ENCODE assay signal across 8 cellular contexts in genomic region chr22:23767673-23768548, GRCh38. TPM values are rescaled to one million over a fixed set of nuclear protein-coding genes. Genes with fewer than 3 reads are reported as not detected.
DNase-seq lines count a peak whose midpoint lies in the region; FAIRE-seq and TF ChIP-seq lines count a peak whose summit lies in the region.

CHCHD10 (minus strand) TSS chr22:23767972; CDS start chr22:23767874, 98 bp downstream.

- H4K5ac ChIP-seq in H9 (ENCODE audit: insufficient read length, low read depth, low read length) = no peak within 1 kb of the TSS

- H3K56ac ChIP-seq in H9 (ENCODE audit: insufficient read length, low read depth, low read length) = no peak within 1 kb of the TSS

- H2BK12ac ChIP-seq in H9 (ENCODE audit: insufficient read length, low read depth, low read length) = no peak within 1 kb of the TSS

- no peak within 1 kb of the TSS for H3T11ph ChIP-seq in H9 (ENCODE audit: low read length)

- H3K79me2 ChIP-seq in H9 (ENCODE audit: insufficient read depth, low read length) = no peaks in the 10 kb centered on the region

- H4K8ac ChIP-seq in H9 (replicated peaks; ENCODE audit: insufficient read length, low read depth, low read length) = no peak within 1 kb of the TSS

- no peak for FAIRE-seq in kidney (lab: Jason Lieb, UNC)

- H3K18ac ChIP-seq in H9 (ENCODE audit: insufficient read length, low read depth, low read length) = peak within 1 kb of the TSS; percentile 56

- H3K36me3 ChIP-seq in kidney (ENCODE audit: control insufficient read depth in 1 of 2, insufficient read depth in 2 of 2, low read length in 2 of 2) = peaks cover 0 to 14% of the 10 kb centered on the region in 2 donors

- H3K27me3 Mint-ChIP-seq in H9 (ENCODE audit: low read depth) = peaks cover 43% of the 10 kb centered on the region

- H3K23ac ChIP-seq in H9 (ENCODE audit: insufficient read length, low read depth, low read length) = no peak within 1 kb of the TSS

- H3K27ac ChIP-seq in H9 (ENCODE audit: insufficient read length, low read depth, low read length) (no peak within 1 kb of the TSS), kidney (ENCODE audit: low read depth in 2 of 2, low read length in 2 of 2) (peak within 1 kb of the TSS; percentile 88)

- H2BK20ac ChIP-seq in H9 (ENCODE audit: low read depth, low read length, poor library complexity, severe bottlenecking) = no peak within 1 kb of the TSS

- H2BK120ac ChIP-seq in H9 (ENCODE audit: low read depth, low read length, poor library complexity, severe bottlenecking) = no peak within 1 kb of the TSS

- DNase-seq in DMS114 treated with DMSO at 0.1 percent for 48 hours (lab: John Stamatoyannopoulos, UW; ENCODE audit: unreplicated experiment) = peak; percentile 62
- DNase-seq in H9 = peak; percentile 86
- DNase-seq in NCI-H2196 treated with DMSO at 0.1 percent for 48 hours (lab: John Stamatoyannopoulos, UW; ENCODE audit: unreplicated experiment) = peak; percentile 9
- peak; percentile 55 to 65 (median 57) for DNase-seq in activated CD4-positive, CD25-positive, alpha-beta regulatory T cell (lab: John Stamatoyannopoulos, UW)
- peak; percentile 62 for DNase-seq in central memory CD4-positive, alpha-beta T cell
- peak; percentile 95 for DNase-seq in kidney
- peak; percentile 54 to 77 (median 68) for DNase-seq in stimulated activated CD4-positive, alpha-beta T cell treated with anti-CD3 and anti-CD28 coated beads, Interleukin-12 subunit alpha, Interleukin-12 subunit beta, amount 100 ng/mL, for 48 hours (ENCODE audit: low read depth in 2 of 3, low spot score in 1 of 3)
- no peak for DNase-seq in NCI-H226

- no CpG with 5 or more reads among the region's 63 CpGs for WGBS in H9 (ENCODE audit: extremely low coverage, insufficient read length, low lambda C conversion rate)

- no peak within 1 kb of the TSS for H3K4ac ChIP-seq in H9 (ENCODE audit: low read depth, low read length)

- H3K4me1 ChIP-seq in H9 (ENCODE audit: insufficient read depth, low read length) (no peaks in the 10 kb centered on the region; the same call in 1 of the 2 replicates), kidney (ENCODE audit: control insufficient read depth in 1 of 2, insufficient read depth in 1 of 2, low read depth in 1 of 2, low read length in 2 of 2) (peaks cover 5 to 37% of the 10 kb centered on the region in 2 donors)

- intact Hi-C loops in kidney (cut with DNase I) = no loop called here

- H2BK15ac ChIP-seq in H9 (ENCODE audit: low read depth, low read length) = no peak within 1 kb of the TSS

- H3K27ac Mint-ChIP-seq in H9 = peak within 1 kb of the TSS in 2 of 3 experiments; percentile 53 to 55; a peak in 2 of 7 replicates

- H3K9me3 ChIP-seq in H9 (ENCODE audit: control insufficient read depth, low read depth, low read length) (no peaks in the 10 kb centered on the region), kidney (ENCODE audit: control insufficient read depth in 1 of 2, low read length in 2 of 2) (no peaks in the 10 kb centered on the region)

- H2AFZ ChIP-seq in H9 (ENCODE audit: low read length) = no peak within 1 kb of the TSS

- H3K9ac ChIP-seq in H9 (ENCODE audit: extremely low read depth, insufficient read length, low read length) (no peak within 1 kb of the TSS), kidney (ENCODE audit: low read length in 2 of 2) (peak within 1 kb of the TSS; percentile 87 to 95)

- H3K4me3 ChIP-seq in kidney (ENCODE audit: low read length in 2 of 2) = peak within 1 kb of the TSS; percentile 70 to 85

- H3K4me1 Mint-ChIP-seq in H9 = peaks cover 18 to 37% of the 10 kb centered on the region in 2 experiments

- no peaks in the 10 kb centered on the region for H3K9me3 Mint-ChIP-seq in H9

- peaks cover 6% of the 10 kb centered on the region; the same call in 1 of the 2 replicates for H3K27me3 ChIP-seq in H9 (ENCODE audit: insufficient read depth, low read length)

- H3K23me2 ChIP-seq in H9 (ENCODE audit: insufficient read length, low read depth, low read length, poor library complexity, severe bottlenecking) = peaks cover 8% of the 10 kb centered on the region

- no peak within 1 kb of the TSS for H2AK5ac ChIP-seq in H9 (ENCODE audit: insufficient read length, low read length)

- peak within 1 kb of the TSS; percentile 39 for H3K4me2 ChIP-seq in H9 (ENCODE audit: insufficient read depth, insufficient read length, low read length)

- 0 out of 2 replicates have a peak within 1 kb of the TSS, but pooled peaks have one; percentile 7 for H3K14ac ChIP-seq in H9 (ENCODE audit: insufficient read depth, low read length)

- H3K79me1 ChIP-seq in H9 (ENCODE audit: insufficient read depth, low read depth, low read length, poor library complexity, severe bottlenecking) = no peaks in the 10 kb centered on the region

- H2BK5ac ChIP-seq in H9 (ENCODE audit: insufficient read length, low read length) = no peak within 1 kb of the TSS

- H3K36me3 Mint-ChIP-seq in H9 (ENCODE audit: insufficient read depth in 1 of 3, low read depth in 3 of 3) = peaks cover 5 to 10% (median 7%) of the 10 kb centered on the region in 3 experiments; a peak in 4 of 7 replicates

- H4K20me1 ChIP-seq in H9 (ENCODE audit: control insufficient read depth, insufficient read depth, insufficient read length) = no peaks in the 10 kb centered on the region

- TF ChIP-seq CTCF in H9 (conservative IDR thresholded peaks at IDR 0.05) (peak; percentile 93), kidney (IDR thresholded peaks at IDR 0.05; ENCODE audit: borderline replicate concordance, extremely low read depth, insufficient read depth) (peak; percentile 68)

- H3K4me3 Mint-ChIP-seq in H9 = peak within 1 kb of the TSS; percentile 74 to 91

- H4K91ac ChIP-seq in H9 (ENCODE audit: insufficient read length, low read depth, low read length) = no peak within 1 kb of the TSS

RNA-seq across cellular contexts. Expression of gene CHCHD10, which starts in this region (rescaled TPM):
- 47.5 and 53.7 TPM in 2 replicates for total RNA-seq in H9 (2021)
- 190 TPM for total RNA-seq in kidney
- 1,445 TPM for polyA plus RNA-seq in kidney (ENCODE audit: insufficient read depth, low read depth, low replicate concordance)
